Comparison of ENCODE assay signal across 30 cellular contexts in genomic region chr15:56936929-56937328, GRCh38.
"Had no signal": no experiment of that assay in that cellular context is flagged by ENCODE, and none has a peak within 500 bp of the region (broad histone marks: within the 10 kb centered on the region; RNA-seq: fewer than 3 reads in every experiment).

No MANE protein-coding gene starts in this region.

- H3K4me1 Mint-ChIP-seq: neural progenitor cell had no signal

- H3K36me3 Mint-ChIP-seq: natural killer cell had no signal

- H2AFZ ChIP-seq: neural progenitor cell, parathyroid adenoma had no signal

- H3K27ac Mint-ChIP-seq: natural killer cell; nephron; neural progenitor cell; progenitor cell of endocrine pancreas; stimulated activated memory B cell treated with anti-CD40 and anti-IgM and Interleukin-4, amounts not matched to agents 10 μg/mL and 1 μg/mL and 100 μg/mL, for 72 hours; type B pancreatic cell had no signal

- H3K9me3 Mint-ChIP-seq: natural killer cell had no signal

- H3K27me3 ChIP-seq: neural progenitor cell, ovary, right lobe of liver, sigmoid colon, suprapubic skin, testis, tibial artery, transverse colon, upper lobe of right lung, uterus had no signal

- DNase-seq: natural killer cell; occipital lobe; ovary; posterior cingulate gyrus; psoas muscle; right cardiac atrium; right lobe of liver; sigmoid colon; small intestine; stimulated activated CD4-positive, alpha-beta T cell treated with anti-CD3 and anti-CD28 coated beads, Interleukin-15, amount 100 ng/mL, for 24 hours; stimulated activated CD4-positive, alpha-beta T cell treated with anti-CD3 and anti-CD28 coated beads, Interleukin-2, amount 100 ng/mL, for 24 hours; stimulated activated CD4-positive, alpha-beta T cell treated with anti-CD3 and anti-CD28 coated beads, Interleukin-2, amount 100 ng/mL, for 48 hours; stimulated activated CD4-positive, alpha-beta T cell treated with anti-CD3 and anti-CD28 coated beads, Interleukin-4, amount 100 ng/mL, for 4 hours; stimulated activated CD8-positive, alpha-beta memory T cell treated with anti-CD3 and anti-CD28 coated beads, Interleukin-4, amount 100 ng/mL, for 48 hours; stimulated activated naive CD4-positive, alpha-beta T cell; stimulated activated naive CD8-positive, alpha-beta T cell treated with anti-CD3 and anti-CD28 coated beads, Interleukin-15, amount 100 ng/mL, for 72 hours; stimulated activated naive CD8-positive, alpha-beta T cell treated with anti-CD3 and anti-CD28 coated beads, Interleukin-15, Interleukin-2, amounts not matched to agents 100 U/mL and 50 U/mL, for 24 hours; substantia nigra; testis; tibial artery; transverse colon; upper lobe of right lung; uterus had no signal

- H3K4me2 ChIP-seq: neural progenitor cell had no signal

- H3K4me1 ChIP-seq: uterus had no signal

- H3K27me3 Mint-ChIP-seq: progenitor cell of endocrine pancreas; stimulated activated memory B cell treated with anti-CD40 and anti-IgM and Interleukin-4, amounts not matched to agents 10 μg/mL and 1 μg/mL and 100 μg/mL, for 72 hours; stimulated activated naive CD8-positive, alpha-beta T cell treated with anti-CD3 and anti-CD28 coated beads, Interleukin-15, amount 100 ng/mL, for 72 hours; type B pancreatic cell had no signal

- H3K27ac ChIP-seq: neural progenitor cell, ovary, parathyroid adenoma, psoas muscle, right lobe of liver, sigmoid colon, suprapubic skin, testis, tibial artery, transverse colon, upper lobe of right lung, uterus had no signal

- H3K4me3 ChIP-seq: neural progenitor cell, ovary, psoas muscle, right lobe of liver, sigmoid colon, suprapubic skin, testis, tibial artery, transverse colon, upper lobe of right lung, uterus had no signal

- ATAC-seq: natural killer cell; psoas muscle; right cardiac atrium; stimulated activated memory B cell treated with anti-CD40 and anti-IgM and Interleukin-4, amounts not matched to agents 10 μg/mL and 1 μg/mL and 100 μg/mL, for 72 hours; stimulated activated naive CD8-positive, alpha-beta T cell treated with anti-CD3 and anti-CD28 coated beads, Interleukin-15, amount 100 ng/mL, for 72 hours; stimulated activated naive CD8-positive, alpha-beta T cell treated with anti-CD3 and anti-CD28 coated beads, Interleukin-15, Interleukin-2, amounts not matched to agents 100 U/mL and 50 U/mL, for 24 hours; upper lobe of right lung had no signal

- H3K9me3 ChIP-seq: ovary, right lobe of liver, suprapubic skin, testis, transverse colon, upper lobe of right lung had no signal

- H3K9ac ChIP-seq: neural progenitor cell, parathyroid adenoma had no signal

- FAIRE-seq: small intestine had no signal

- H3K36me3 ChIP-seq: ovary, right lobe of liver, sigmoid colon, suprapubic skin, tibial artery, transverse colon, upper lobe of right lung, uterus had no signal

- H3K4me3 Mint-ChIP-seq: natural killer cell; nephron; neural progenitor cell; stimulated activated memory B cell treated with anti-CD40 and anti-IgM and Interleukin-4, amounts not matched to agents 10 μg/mL and 1 μg/mL and 100 μg/mL, for 72 hours; stimulated activated naive CD8-positive, alpha-beta T cell treated with anti-CD3 and anti-CD28 coated beads, Interleukin-15, amount 100 ng/mL, for 72 hours; type B pancreatic cell had no signal
